Comparison of ENCODE assay signal across 15 cellular contexts in genomic region chr11:56876621-56877312, GRCh38.
DNase-seq lines count a peak whose midpoint lies in the region; ATAC-seq, FAIRE-seq and TF ChIP-seq lines count a peak whose summit lies in the region.
"Had no signal": no experiment of that assay in that cellular context is flagged by ENCODE, and none has a peak within 500 bp of the region (broad histone marks: within the 10 kb centered on the region; RNA-seq: fewer than 3 reads in every experiment).

No MANE protein-coding gene starts in this region.

- H3K79me2 ChIP-seq in GM23338 (replicated peaks; ENCODE audit: insufficient read depth) (no peaks in the 10 kb centered on the region), astrocyte (ENCODE audit: insufficient read depth, low read length) (no peaks in the 10 kb centered on the region)

- H3K4me1 ChIP-seq in GM23338 (ENCODE audit: insufficient read depth) (no peaks in the 10 kb centered on the region), astrocyte (ENCODE audit: insufficient read depth, low read length) (no peaks in the 10 kb centered on the region), gastroesophageal sphincter (no peaks in the 10 kb centered on the region), psoas muscle (no peaks in the 10 kb centered on the region)
- H3K4me1 ChIP-seq: BLaER1 had no signal

- DNase-seq in GM23338 (ENCODE audit: low spot score), result no peak
- peak; percentile 34 for DNase-seq in astrocyte (ENCODE audit: low read depth)
- no peak for DNase-seq in psoas muscle
- no peak for DNase-seq in NCI-H1048 (lab: John Stamatoyannopoulos, UW)
- no peak for DNase-seq in HuH-7.5 (ENCODE audit: low spot score)
- DNase-seq: activated effector memory CD4-positive, alpha-beta T cell treated with anti-CD3 and anti-CD28 coated beads, Interleukin-2, amount 50 U/mL, for 16 hours; NCI-H1694 treated with DMSO at 0.1 percent for 48 hours; NCI-H69; substantia nigra; T-cell; WERI-Rb-1 had no signal

- intact Hi-C loops in psoas muscle (cut with DNase I), result no loop called here

- TF ChIP-seq POLR2A in gastroesophageal sphincter (IDR thresholded peaks at IDR 0.05), result no peak

- H3K27me3 ChIP-seq in GM23338 (ENCODE audit: insufficient read depth), result no peaks in the 10 kb centered on the region
- no peaks in the 10 kb centered on the region for H3K27me3 ChIP-seq in astrocyte (ENCODE audit: insufficient read depth, low read length)
- H3K27me3 ChIP-seq in gastroesophageal sphincter, result peaks cover 3% of the 10 kb centered on the region
- H3K27me3 ChIP-seq in psoas muscle (ENCODE audit: insufficient read depth in 3 of 3, low read length in 2 of 3), result no peaks in the 10 kb centered on the region
- H3K27me3 ChIP-seq: BLaER1 had no signal

- H3K4me3 ChIP-seq in GM23338, result no peak overlapping the region
- no peak overlapping the region for H3K4me3 ChIP-seq in astrocyte (ENCODE audit: insufficient read depth, low read depth, low read length)
- H3K4me3 ChIP-seq in gastroesophageal sphincter, result no peak overlapping the region
- no peak overlapping the region for H3K4me3 ChIP-seq in psoas muscle
- H3K4me3 ChIP-seq: BLaER1 had no signal

- no peak overlapping the region; the same call in 1 of the 2 replicates for H3K27ac Mint-ChIP-seq in GM23338
- peak overlapping the region; percentile 70 for H3K27ac Mint-ChIP-seq in astrocyte (ENCODE audit: unreplicated experiment)
- H3K27ac Mint-ChIP-seq: nephron, T-cell had no signal

- H3K4me1 Mint-ChIP-seq in GM23338 (no peaks in the 10 kb centered on the region), astrocyte (ENCODE audit: low read depth, unreplicated experiment) (peaks cover 5% of the 10 kb centered on the region)
- H3K4me1 Mint-ChIP-seq: nephron, T-cell had no signal

- TF ChIP-seq CTCF in GM23338 (conservative IDR thresholded peaks at IDR 0.05; ENCODE audit: low read depth in 2 of 2) (no peak), astrocyte (IDR thresholded peaks at IDR 0.05; ENCODE audit: insufficient read depth, low read depth, low read length) (no peak), gastroesophageal sphincter (IDR thresholded peaks at IDR 0.05) (no peak), psoas muscle (IDR thresholded peaks at IDR 0.05) (no peak)

- H3F3A ChIP-seq in GM23338 (replicated peaks; ENCODE audit: low read depth), result no peaks in the 10 kb centered on the region

- no peak overlapping the region for H3K4me3 Mint-ChIP-seq in GM23338
- H3K4me3 Mint-ChIP-seq in astrocyte (ENCODE audit: unreplicated experiment), result no peak overlapping the region
- H3K4me3 Mint-ChIP-seq: nephron, T-cell had no signal

- H2AFZ ChIP-seq in GM23338 (peak overlapping the region; percentile 80; the same call in 1 of the 2 replicates), astrocyte (ENCODE audit: low read depth, low read length) (no peak overlapping the region)

- H3K9ac ChIP-seq in astrocyte (ENCODE audit: low read length), result no peak overlapping the region
- H3K9ac ChIP-seq: BLaER1 had no signal

- H3K27me3 Mint-ChIP-seq in GM23338 (ENCODE audit: insufficient read depth, low read depth, poor library complexity), result peaks cover 3% of the 10 kb centered on the region
- H3K27me3 Mint-ChIP-seq in astrocyte (ENCODE audit: low read depth, unreplicated experiment), result no peaks in the 10 kb centered on the region
- H3K27me3 Mint-ChIP-seq: T-cell had no signal

- H4K20me1 ChIP-seq in GM23338 (replicated peaks; ENCODE audit: insufficient read depth) (no peaks in the 10 kb centered on the region), astrocyte (ENCODE audit: insufficient read depth, low read length) (no peaks in the 10 kb centered on the region)
- H4K20me1 ChIP-seq: BLaER1 had no signal

- H3K9me3 ChIP-seq in astrocyte (ENCODE audit: insufficient read depth, low read depth, low read length) (peaks cover 3% of the 10 kb centered on the region), gastroesophageal sphincter (no peaks in the 10 kb centered on the region), psoas muscle (no peaks in the 10 kb centered on the region)
- H3K9me3 ChIP-seq: BLaER1 had no signal

- H3K9me3 Mint-ChIP-seq in GM23338 (peaks cover 17% of the 10 kb centered on the region), astrocyte (ENCODE audit: unreplicated experiment) (peaks cover 2% of the 10 kb centered on the region)

- FAIRE-seq in astrocyte (lab: Jason Lieb, UNC), result no peak

- H3K4me2 ChIP-seq in GM23338 (no peak overlapping the region), astrocyte (ENCODE audit: low read length) (no peak overlapping the region)
- H3K4me2 ChIP-seq: BLaER1 had no signal

- TF ChIP-seq EP300 in gastroesophageal sphincter (IDR thresholded peaks at IDR 0.05), result no peak

- H3K27ac ChIP-seq in GM23338 (ENCODE audit: low read depth) (no peak overlapping the region), astrocyte (ENCODE audit: low read depth, low read length) (no peak overlapping the region), gastroesophageal sphincter (no peak overlapping the region), psoas muscle (no peak overlapping the region)
- H3K27ac ChIP-seq: BLaER1, WERI-Rb-1 had no signal

- peaks cover 6% of the 10 kb centered on the region; the same call in 1 of the 2 replicates for H3K9me2 ChIP-seq in GM23338 (ENCODE audit: insufficient read depth)

- ATAC-seq in GM23338, result no peak
- peak; percentile 72 for ATAC-seq in gastroesophageal sphincter
- peak in 3 of 4 donors; percentile 43 to 68 (median 46) for ATAC-seq in psoas muscle
- ATAC-seq in GM19452 (IDR thresholded peaks at IDR 0.05; ENCODE audit: unreplicated experiment), result no peak
- ATAC-seq: T-cell had no signal

- H3K36me3 ChIP-seq in GM23338 (ENCODE audit: insufficient read depth) (no peaks in the 10 kb centered on the region; the same call in 1 of the 2 replicates), astrocyte (ENCODE audit: insufficient read depth, low read length) (no peaks in the 10 kb centered on the region), gastroesophageal sphincter (no peaks in the 10 kb centered on the region), psoas muscle (ENCODE audit: insufficient read depth in 1 of 2, low read depth in 1 of 2) (no peaks in the 10 kb centered on the region)
- H3K36me3 ChIP-seq: BLaER1, WERI-Rb-1 had no signal

- 0 to 47% methylated on average over 1 to 2 of the region's 3 CpGs for WGBS in gastroesophageal sphincter (ENCODE audit: low coverage in 1 of 2), 2 donors
- WGBS in psoas muscle, 3 donors, result 34 to 44% (median 41%) methylated on average over 3 of the region's 3 CpGs

- H3K36me3 Mint-ChIP-seq in GM23338 (ENCODE audit: low read depth) (0 out of 3 replicates have a peak, but pooled peaks cover 2% of the 10 kb centered on the region), astrocyte (ENCODE audit: low read depth, unreplicated experiment) (no peaks in the 10 kb centered on the region)
- H3K36me3 Mint-ChIP-seq: T-cell had no signal

TF ChIP-seq in GM23338, 12 proteins besides CTCF, POLR2A, EP300 and RAD21 (continues in another document):
- TF ChIP-seq POLR2AphosphoS5 (IDR thresholded peaks at IDR 0.05; ENCODE audit: low read depth) (no peak), JUNB (IDR thresholded peaks at IDR 0.05; ENCODE audit: unreplicated experiment) (no peak), EZH2phosphoT487 (IDR thresholded peaks at IDR 0.05; ENCODE audit: unreplicated experiment) (no peak), REST (IDR thresholded peaks at IDR 0.05; ENCODE audit: unreplicated experiment) (no peak), CREB1 (CRISPR knock-in tag; IDR thresholded peaks at IDR 0.05; ENCODE audit: low read depth) (no peak), ZNF331 (CRISPR knock-in tag; IDR thresholded peaks at IDR 0.05; ENCODE audit: low read depth) (no peak), ZNF114 (CRISPR knock-in tag; IDR thresholded peaks at IDR 0.05) (no peak), STAT1 (IDR thresholded peaks at IDR 0.05; ENCODE audit: unreplicated experiment) (no peak), ETS1 (IDR thresholded peaks at IDR 0.05) (no peak)

Comparison
In these comparisons a context has a peak if more than half of its experiments do, and no peak if none do; other contexts are left out.
1. ATAC-seq: peak in gastroesophageal sphincter (single experiment) and psoas muscle (3 of 4); none in GM23338 (single experiment) and GM19452 (single experiment).